ENCODE assay signal across 2 cellular contexts in the genomic region with DNA sequence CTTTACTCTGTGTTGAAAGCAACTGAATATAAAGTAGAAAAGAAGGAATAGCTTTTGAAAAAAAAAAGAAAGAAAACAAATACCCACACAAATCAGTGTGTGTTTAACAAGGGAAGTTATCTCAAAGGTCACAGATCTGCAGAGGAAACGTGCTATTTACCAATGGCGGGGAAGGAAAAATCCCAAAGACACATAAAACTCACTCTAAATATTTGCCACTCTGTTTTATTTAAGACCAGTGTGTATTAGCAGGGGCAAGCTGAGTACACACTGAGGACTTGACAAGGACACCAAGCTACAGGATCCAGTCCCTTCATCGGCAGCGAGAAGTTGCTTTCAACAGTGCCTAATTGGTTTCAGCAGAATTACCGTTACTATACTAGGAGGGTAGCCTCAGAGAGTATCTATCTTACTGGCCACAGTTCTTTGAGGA.
TF ChIP-seq lines count a peak whose summit lies in the region.

No MANE protein-coding gene starts in this region.

TF ChIP-seq in HepG2, 621 proteins besides CTCF, POLR2A, EP300 and RAD21 (continued from another document and continues in another):
- TF ChIP-seq ATRX (CRISPR knock-in tag; IDR thresholded peaks at IDR 0.05; ENCODE audit: borderline replicate concordance): no peak
- TF ChIP-seq EED (CRISPR knock-in tag; IDR thresholded peaks at IDR 0.05): no peak
- TF ChIP-seq THRA (CRISPR knock-in tag; IDR thresholded peaks at IDR 0.05; ENCODE audit: borderline replicate concordance): peak; percentile 94
- TF ChIP-seq CBFB (CRISPR knock-in tag; IDR thresholded peaks at IDR 0.05): peak; percentile 61; the same call in 1 of the 2 replicates
- peak; percentile 98 for TF ChIP-seq GATAD2A (CRISPR knock-in tag; IDR thresholded peaks at IDR 0.05)
- TF ChIP-seq, protein P1, sequence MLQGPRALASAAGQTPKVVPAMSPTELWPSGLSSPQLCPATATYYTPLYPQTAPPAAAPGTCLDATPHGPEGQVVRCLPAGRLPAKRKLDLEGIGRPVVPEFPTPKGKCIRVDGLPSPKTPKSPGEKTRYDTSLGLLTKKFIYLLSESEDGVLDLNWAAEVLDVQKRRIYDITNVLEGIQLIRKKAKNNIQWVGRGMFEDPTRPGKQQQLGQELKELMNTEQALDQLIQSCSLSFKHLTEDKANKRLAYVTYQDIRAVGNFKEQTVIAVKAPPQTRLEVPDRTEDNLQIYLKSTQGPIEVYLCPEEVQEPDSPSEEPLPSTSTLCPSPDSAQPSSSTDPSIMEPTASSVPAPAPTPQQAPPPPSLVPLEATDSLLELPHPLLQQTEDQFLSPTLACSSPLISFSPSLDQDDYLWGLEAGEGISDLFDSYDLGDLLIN (CRISPR knock-in tag; IDR thresholded peaks at IDR 0.05; ENCODE audit: borderline replicate concordance): no peak
- no peak for TF ChIP-seq SRSF4 (IDR thresholded peaks at IDR 0.05; ENCODE audit: low read depth, low read length, poor library complexity, severe bottlenecking)
- TF ChIP-seq ZNF430 (CRISPR knock-in tag; IDR thresholded peaks at IDR 0.05): no peak
- TF ChIP-seq TEAD3 (CRISPR knock-in tag; optimal IDR thresholded peaks at IDR 0.05; ENCODE audit: borderline replicate concordance): peak; percentile 84
- TF ChIP-seq SMAD1 (CRISPR knock-in tag; IDR thresholded peaks at IDR 0.05; ENCODE audit: borderline replicate concordance, low read depth): no peak
- TF ChIP-seq HDAC1 (CRISPR knock-in tag; IDR thresholded peaks at IDR 0.05): peak; percentile 98
- TF ChIP-seq SP140L (CRISPR knock-in tag; IDR thresholded peaks at IDR 0.05; ENCODE audit: borderline replicate concordance): peak; percentile 42; the same call in 1 of the 2 replicates
- no peak for TF ChIP-seq ZNF383 (CRISPR knock-in tag; IDR thresholded peaks at IDR 0.05; ENCODE audit: borderline replicate concordance)
- peak; percentile 73 for TF ChIP-seq THAP11 (CRISPR knock-in tag; IDR thresholded peaks at IDR 0.05)
- TF ChIP-seq BRF2 (CRISPR knock-in tag; IDR thresholded peaks at IDR 0.05): peak; percentile 74; the same call in 1 of the 2 replicates
- TF ChIP-seq, protein P2, sequence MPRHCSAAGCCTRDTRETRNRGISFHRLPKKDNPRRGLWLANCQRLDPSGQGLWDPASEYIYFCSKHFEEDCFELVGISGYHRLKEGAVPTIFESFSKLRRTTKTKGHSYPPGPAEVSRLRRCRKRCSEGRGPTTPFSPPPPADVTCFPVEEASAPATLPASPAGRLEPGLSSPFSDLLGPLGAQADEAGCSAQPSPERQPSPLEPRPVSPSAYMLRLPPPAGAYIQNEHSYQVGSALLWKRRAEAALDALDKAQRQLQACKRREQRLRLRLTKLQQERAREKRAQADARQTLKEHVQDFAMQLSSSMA (CRISPR knock-in tag; IDR thresholded peaks at IDR 0.05): no peak
- TF ChIP-seq SIN3B (IDR thresholded peaks at IDR 0.05; ENCODE audit: low read length): no peak
- no peak for TF ChIP-seq NCOA5 (CRISPR knock-in tag; IDR thresholded peaks at IDR 0.05)
- peak in 1 of 2 experiments; percentile 83; a peak in 2 of 4 replicates for TF ChIP-seq KLF16 (CRISPR knock-in tag; IDR thresholded peaks at IDR 0.05)
- TF ChIP-seq, protein P3, sequence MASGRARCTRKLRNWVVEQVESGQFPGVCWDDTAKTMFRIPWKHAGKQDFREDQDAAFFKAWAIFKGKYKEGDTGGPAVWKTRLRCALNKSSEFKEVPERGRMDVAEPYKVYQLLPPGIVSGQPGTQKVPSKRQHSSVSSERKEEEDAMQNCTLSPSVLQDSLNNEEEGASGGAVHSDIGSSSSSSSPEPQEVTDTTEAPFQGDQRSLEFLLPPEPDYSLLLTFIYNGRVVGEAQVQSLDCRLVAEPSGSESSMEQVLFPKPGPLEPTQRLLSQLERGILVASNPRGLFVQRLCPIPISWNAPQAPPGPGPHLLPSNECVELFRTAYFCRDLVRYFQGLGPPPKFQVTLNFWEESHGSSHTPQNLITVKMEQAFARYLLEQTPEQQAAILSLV (CRISPR knock-in tag; IDR thresholded peaks at IDR 0.05; ENCODE audit: borderline replicate concordance): no peak
- TF ChIP-seq, protein P4, sequence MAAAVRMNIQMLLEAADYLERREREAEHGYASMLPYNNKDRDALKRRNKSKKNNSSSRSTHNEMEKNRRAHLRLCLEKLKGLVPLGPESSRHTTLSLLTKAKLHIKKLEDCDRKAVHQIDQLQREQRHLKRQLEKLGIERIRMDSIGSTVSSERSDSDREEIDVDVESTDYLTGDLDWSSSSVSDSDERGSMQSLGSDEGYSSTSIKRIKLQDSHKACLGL (CRISPR knock-in tag; IDR thresholded peaks at IDR 0.05): no peak
- peak; percentile 83; the same call in 1 of the 2 replicates for TF ChIP-seq NFKBIZ (CRISPR knock-in tag; IDR thresholded peaks at IDR 0.05)
- TF ChIP-seq ZNF720 (CRISPR knock-in tag; IDR thresholded peaks at IDR 0.05): no peak
- TF ChIP-seq ZNF350 (CRISPR knock-in tag; IDR thresholded peaks at IDR 0.05; ENCODE audit: borderline replicate concordance, low read depth): no peak
- no peak for TF ChIP-seq GTF2F1 (IDR thresholded peaks at IDR 0.05; ENCODE audit: low read length)
- no peak for TF ChIP-seq PREB (CRISPR knock-in tag; IDR thresholded peaks at IDR 0.05)
- no peak for TF ChIP-seq ZNF569 (CRISPR knock-in tag; IDR thresholded peaks at IDR 0.05; ENCODE audit: borderline replicate concordance)

TF ChIP-seq in SK-N-SH treated with all-trans-retinoic acid at 6 μM for 48 hours, 23 proteins besides CTCF, POLR2A, EP300 and RAD21 (continued from another document):
- TF ChIP-seq PATZ1 (CRISPR knock-in tag; IDR thresholded peaks at IDR 0.05; ENCODE audit: borderline replicate concordance): no peak
- no peak for TF ChIP-seq BACH2 (CRISPR knock-in tag; IDR thresholded peaks at IDR 0.05; ENCODE audit: borderline replicate concordance)
- TF ChIP-seq POU6F1 (CRISPR knock-in tag; IDR thresholded peaks at IDR 0.05; ENCODE audit: borderline replicate concordance, low read depth): no peak
- no peak for TF ChIP-seq ZNF70 (CRISPR knock-in tag; IDR thresholded peaks at IDR 0.05)
- TF ChIP-seq ESRRG (CRISPR knock-in tag; IDR thresholded peaks at IDR 0.05): no peak
- TF ChIP-seq, protein P5, sequence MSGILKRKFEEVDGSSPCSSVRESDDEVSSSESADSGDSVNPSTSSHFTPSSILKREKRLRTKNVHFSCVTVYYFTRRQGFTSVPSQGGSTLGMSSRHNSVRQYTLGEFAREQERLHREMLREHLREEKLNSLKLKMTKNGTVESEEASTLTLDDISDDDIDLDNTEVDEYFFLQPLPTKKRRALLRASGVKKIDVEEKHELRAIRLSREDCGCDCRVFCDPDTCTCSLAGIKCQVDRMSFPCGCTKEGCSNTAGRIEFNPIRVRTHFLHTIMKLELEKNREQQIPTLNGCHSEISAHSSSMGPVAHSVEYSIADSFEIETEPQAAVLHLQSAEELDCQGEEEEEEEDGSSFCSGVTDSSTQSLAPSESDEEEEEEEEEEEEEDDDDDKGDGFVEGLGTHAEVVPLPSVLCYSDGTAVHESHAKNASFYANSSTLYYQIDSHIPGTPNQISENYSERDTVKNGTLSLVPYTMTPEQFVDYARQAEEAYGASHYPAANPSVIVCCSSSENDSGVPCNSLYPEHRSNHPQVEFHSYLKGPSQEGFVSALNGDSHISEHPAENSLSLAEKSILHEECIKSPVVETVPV (CRISPR knock-in tag; IDR thresholded peaks at IDR 0.05): no peak
- TF ChIP-seq, protein P6, sequence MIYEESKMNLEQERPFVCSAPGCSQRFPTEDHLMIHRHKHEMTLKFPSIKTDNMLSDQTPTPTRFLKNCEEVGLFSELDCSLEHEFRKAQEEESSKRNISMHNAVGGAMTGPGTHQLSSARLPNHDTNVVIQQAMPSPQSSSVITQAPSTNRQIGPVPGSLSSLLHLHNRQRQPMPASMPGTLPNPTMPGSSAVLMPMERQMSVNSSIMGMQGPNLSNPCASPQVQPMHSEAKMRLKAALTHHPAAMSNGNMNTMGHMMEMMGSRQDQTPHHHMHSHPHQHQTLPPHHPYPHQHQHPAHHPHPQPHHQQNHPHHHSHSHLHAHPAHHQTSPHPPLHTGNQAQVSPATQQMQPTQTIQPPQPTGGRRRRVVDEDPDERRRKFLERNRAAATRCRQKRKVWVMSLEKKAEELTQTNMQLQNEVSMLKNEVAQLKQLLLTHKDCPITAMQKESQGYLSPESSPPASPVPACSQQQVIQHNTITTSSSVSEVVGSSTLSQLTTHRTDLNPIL (CRISPR knock-in tag; IDR thresholded peaks at IDR 0.05; ENCODE audit: low read depth): no peak
- TF ChIP-seq TOX (CRISPR knock-in tag; IDR thresholded peaks at IDR 0.05; ENCODE audit: borderline replicate concordance): no peak
- TF ChIP-seq SNAI2 (CRISPR knock-in tag; IDR thresholded peaks at IDR 0.05): no peak
- no peak for TF ChIP-seq ZNF8 (CRISPR knock-in tag; IDR thresholded peaks at IDR 0.05)
